In the genomic region with DNA sequence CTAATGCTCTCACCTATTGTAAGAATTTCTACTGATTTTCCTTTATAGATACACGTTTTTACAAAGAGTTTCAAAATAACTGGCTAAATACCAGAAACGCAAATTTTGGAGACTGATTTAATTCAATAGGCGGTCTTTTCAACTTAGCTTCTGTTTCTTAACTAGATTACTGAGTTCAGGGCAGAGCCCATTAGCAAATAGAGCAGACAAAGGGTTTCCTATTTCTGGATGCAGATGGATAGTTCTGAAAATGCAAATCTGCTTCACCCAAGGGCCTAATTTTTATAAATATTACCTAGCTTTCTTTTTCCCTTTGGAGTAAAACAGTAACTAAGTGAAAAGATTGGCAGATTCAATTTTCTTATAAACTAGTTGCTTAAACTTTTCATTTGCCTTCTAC, we compare ENCODE assay signal across 31 cellular contexts.
"Had no signal": no experiment of that assay in that cellular context is flagged by ENCODE, and none has a peak within 500 bp of the region (broad histone marks: within the 10 kb centered on the region; RNA-seq: fewer than 3 reads in every experiment).

No MANE protein-coding gene starts in this region.

- H3K4me3 Mint-ChIP-seq: activated CD4-positive, alpha-beta memory T cell treated with anti-CD3 and anti-CD28 coated beads for 36 hours; activated CD4-positive, alpha-beta T cell treated with anti-CD3 and anti-CD28 coated beads for 36 hours; activated CD4-positive, alpha-beta T cell treated with anti-CD3 and anti-CD28 coated beads, Interleukin-2, amount 10 ng/mL, durations not matched to agents 24 days and 14 days; activated naive CD8-positive, alpha-beta T cell; activated T-cell treated with anti-CD3 and anti-CD28 coated beads, Interleukin-2, amount 50 U/mL, for 24 hours; activated T-cell treated with anti-CD3 and anti-CD28 coated beads, Interleukin-2, amount 50 U/mL, for 72 hours; central memory CD8-positive, alpha-beta T cell; dendritic cell treated with granulocyte-macrophage colony-stimulating factor and Interleukin-4, amounts not matched to agents 40 ng/mL and 50 ng/mL, for 4 days; endodermal cell; T-helper 17 cell; T-helper 2 cell treated with Interferon-gamma antibody and Interleukin-4, amounts not matched to agents 5 μg/mL and 100 μg/mL, for 36 hours had no signal

- H3K27me3 Mint-ChIP-seq: activated CD4-positive, alpha-beta memory T cell treated with anti-CD3 and anti-CD28 coated beads for 36 hours; activated CD4-positive, alpha-beta T cell treated with anti-CD3 and anti-CD28 coated beads for 36 hours; activated CD4-positive, alpha-beta T cell treated with anti-CD3 and anti-CD28 coated beads, Interleukin-2, amount 10 ng/mL, durations not matched to agents 24 days and 14 days; activated naive CD8-positive, alpha-beta T cell; activated T-cell treated with anti-CD3 and anti-CD28 coated beads, Interleukin-2, amount 50 U/mL, for 24 hours; central memory CD8-positive, alpha-beta T cell; dendritic cell treated with granulocyte-macrophage colony-stimulating factor and Interleukin-4, amounts not matched to agents 40 ng/mL and 50 ng/mL, for 4 days; T-helper 17 cell had no signal

- H3K27ac Mint-ChIP-seq: activated CD4-positive, alpha-beta memory T cell treated with anti-CD3 and anti-CD28 coated beads for 36 hours; activated CD4-positive, alpha-beta T cell treated with anti-CD3 and anti-CD28 coated beads for 36 hours; activated CD4-positive, alpha-beta T cell treated with anti-CD3 and anti-CD28 coated beads, Interleukin-2, amount 10 ng/mL, durations not matched to agents 24 days and 14 days; activated naive CD8-positive, alpha-beta T cell; activated T-cell treated with anti-CD3 and anti-CD28 coated beads, Interleukin-2, amount 50 U/mL, for 24 hours; activated T-cell treated with anti-CD3 and anti-CD28 coated beads, Interleukin-2, amount 50 U/mL, for 72 hours; dendritic cell treated with granulocyte-macrophage colony-stimulating factor and Interleukin-4, amounts not matched to agents 40 ng/mL and 50 ng/mL, for 4 days; endodermal cell; T-helper 17 cell; T-helper 2 cell treated with Interferon-gamma antibody and Interleukin-4, amounts not matched to agents 5 μg/mL and 100 μg/mL, for 36 hours had no signal

- H3K9me3 Mint-ChIP-seq: activated CD4-positive, alpha-beta memory T cell treated with anti-CD3 and anti-CD28 coated beads for 36 hours; central memory CD8-positive, alpha-beta T cell had no signal

- H3K4me3 ChIP-seq: coronary artery, dorsolateral prefrontal cortex had no signal

- H3K27me3 ChIP-seq: brain microvascular endothelial cell, dorsolateral prefrontal cortex had no signal

- H3K4me1 Mint-ChIP-seq: activated CD4-positive, alpha-beta T cell treated with anti-CD3 and anti-CD28 coated beads for 36 hours; activated CD4-positive, alpha-beta T cell treated with anti-CD3 and anti-CD28 coated beads, Interleukin-2, amount 10 ng/mL, durations not matched to agents 24 days and 14 days; central memory CD8-positive, alpha-beta T cell; T-helper 17 cell had no signal

- FAIRE-seq: astrocyte, bronchial epithelial cell, frontal cortex had no signal

- H3K27ac ChIP-seq: brain microvascular endothelial cell, coronary artery, dorsolateral prefrontal cortex, WERI-Rb-1 had no signal

- DNase-seq: activated CD4-positive, alpha-beta memory T cell treated with anti-CD3 and anti-CD28 coated beads for 36 hours; activated CD4-positive, alpha-beta T cell treated with anti-CD3 and anti-CD28 coated beads for 36 hours; activated CD4-positive, alpha-beta T cell treated with anti-CD3 and anti-CD28 coated beads, Interleukin-2, amount 10 ng/mL, durations not matched to agents 24 days and 14 days; activated CD4-positive, CD25-positive, alpha-beta regulatory T cell; activated CD4-positive, CD25-positive, alpha-beta regulatory T cell treated with anti-CD3 and anti-CD28 coated beads, Interleukin-2, amount 50 U/mL, for 72 hours; activated CD8-positive, alpha-beta memory T cell treated with anti-CD3 and anti-CD28 coated beads, Interleukin-2, amount 50 U/mL, for 48 hours; activated gamma-delta T cell; activated naive CD4-positive, alpha-beta T cell; activated naive CD4-positive, alpha-beta T cell treated with anti-CD3 and anti-CD28 coated beads, Interleukin-2, amount 50 U/mL, for 16 hours; activated T-cell treated with anti-CD3 and anti-CD28 coated beads for 4 hours; activated T-cell treated with anti-CD3 and anti-CD28 coated beads, Interleukin-2, amount 50 U/mL, for 24 hours; activated T-cell treated with anti-CD3 and anti-CD28 coated beads, Interleukin-2, amount 50 U/mL, for 72 hours; amniotic stem cell; anterior cingulate cortex; brain microvascular endothelial cell; dorsolateral prefrontal cortex; effector memory CD4-positive, alpha-beta T cell; endodermal cell; foreskin fibroblast; head of caudate nucleus; T-helper 17 cell; T1000; WERI-Rb-1 had no signal
